In the genomic region with DNA sequence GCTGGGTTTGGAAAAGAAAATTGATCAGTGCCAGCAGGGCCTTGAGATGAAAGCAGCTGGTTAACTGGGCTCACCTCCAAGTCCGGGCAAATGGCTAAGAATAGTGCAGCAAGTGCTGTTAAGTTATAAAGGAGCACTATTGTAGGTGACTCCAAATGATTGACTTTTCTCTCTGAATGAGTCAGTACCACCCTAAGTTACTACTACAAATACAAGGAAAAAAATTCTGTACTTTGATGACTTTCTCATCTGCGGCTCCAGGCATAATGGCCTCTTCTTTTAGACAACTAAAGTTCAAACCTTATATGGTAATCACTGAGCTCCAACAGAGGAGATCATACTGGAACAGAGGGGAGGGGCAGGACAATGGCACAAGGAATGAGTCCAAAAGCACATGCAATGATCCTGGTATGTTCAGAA, we compare ENCODE assay signal across 11 cellular contexts.
DNase-seq lines count a peak whose midpoint lies in the region; ATAC-seq and TF ChIP-seq lines count a peak whose summit lies in the region.
"Had no signal": no experiment of that assay in that cellular context is flagged by ENCODE, and none has a peak within 500 bp of the region (broad histone marks: within the 10 kb centered on the region; RNA-seq: fewer than 3 reads in every experiment).

No MANE protein-coding gene starts in this region.

- ATAC-seq in upper lobe of left lung (ENCODE audit: low FRiP score in 2 of 2) (peak; percentile 68 to 92), GM21717 (IDR thresholded peaks at IDR 0.05; ENCODE audit: unreplicated experiment) (no peak)

- TF ChIP-seq EP300 in upper lobe of left lung (IDR thresholded peaks at IDR 0.05) (no peak), stomach (IDR thresholded peaks at IDR 0.05) (no peak)

- 29 to 46% methylated on average over 2 of the region's 2 CpGs for WGBS in upper lobe of left lung, 2 donors
- 15 to 73% (median 47%) methylated on average over 2 of the region's 2 CpGs for WGBS in stomach, 5 donors

- H3K36me3 ChIP-seq in right atrium auricular region (no peaks in the 10 kb centered on the region), upper lobe of left lung (no peaks in the 10 kb centered on the region), Peyer's patch (no peaks in the 10 kb centered on the region), stomach (no peaks in the 10 kb centered on the region)

- no peak overlapping the region for H3K4me3 ChIP-seq in right atrium auricular region
- no peak overlapping the region for H3K4me3 ChIP-seq in upper lobe of left lung
- no peak overlapping the region for H3K4me3 ChIP-seq in Peyer's patch
- no peak overlapping the region for H3K4me3 ChIP-seq in stomach
- H3K4me3 ChIP-seq: hepatocyte had no signal

- TF ChIP-seq CTCF in right atrium auricular region (IDR thresholded peaks at IDR 0.05) (no peak), upper lobe of left lung (IDR thresholded peaks at IDR 0.05) (no peak), Peyer's patch (IDR thresholded peaks at IDR 0.05) (no peak), stomach (IDR thresholded peaks at IDR 0.05) (no peak)

- peaks cover 0 to 14% of the 10 kb centered on the region in 2 donors for H3K4me1 ChIP-seq in right atrium auricular region
- H3K4me1 ChIP-seq in upper lobe of left lung: no peaks in the 10 kb centered on the region
- no peaks in the 10 kb centered on the region for H3K4me1 ChIP-seq in Peyer's patch
- H3K4me1 ChIP-seq in stomach: no peaks in the 10 kb centered on the region

- no peak for TF ChIP-seq POLR2A in upper lobe of left lung (IDR thresholded peaks at IDR 0.05)
- TF ChIP-seq POLR2A in Peyer's patch (IDR thresholded peaks at IDR 0.05): no peak
- TF ChIP-seq POLR2A in stomach (IDR thresholded peaks at IDR 0.05): no peak

- H3K27me3 ChIP-seq in right atrium auricular region (no peaks in the 10 kb centered on the region), upper lobe of left lung (no peaks in the 10 kb centered on the region), Peyer's patch (no peaks in the 10 kb centered on the region), stomach (no peaks in the 10 kb centered on the region)
- H3K27me3 ChIP-seq: hepatocyte had no signal

- DNase-seq in NCI-H2171 treated with DMSO at 0.1 percent for 48 hours (lab: John Stamatoyannopoulos, UW) (peak; percentile 56), NCI-H2171 (lab: John Stamatoyannopoulos, UW) (no peak), brain pericyte (ENCODE audit: low read depth, low spot score) (peak; percentile 4), right atrium auricular region (ENCODE audit: low spot score) (no peak), upper lobe of left lung (no peak), Peyer's patch (no peak), stomach (no peak)
- DNase-seq: NCI-H2107; stimulated activated CD4-positive, alpha-beta T cell treated with anti-CD3 and anti-CD28 coated beads, Interleukin-2, amount 100 ng/mL, for 24 hours had no signal

- intact Hi-C loops in stomach (cut with DNase I; ENCODE audit: low total_unique reads): no loop called here

- H3K27ac ChIP-seq in right atrium auricular region (peak overlapping the region; percentile 56 to 81), upper lobe of left lung (no peak overlapping the region), Peyer's patch (peak overlapping the region in 1 of 4 donors; percentile 14), stomach (no peak overlapping the region)
- H3K27ac ChIP-seq: hepatocyte had no signal

- H3K9me3 ChIP-seq in right atrium auricular region (peaks cover 0 to 7% of the 10 kb centered on the region in 2 donors), upper lobe of left lung (peaks cover 0 to 9% (median 8%) of the 10 kb centered on the region in 4 donors), Peyer's patch (peaks cover 0 to 8% (median 2%) of the 10 kb centered on the region in 4 donors), stomach (peaks cover 0 to 10% (median 6%) of the 10 kb centered on the region in 4 donors)

Comparison
In these comparisons a context has a peak if more than half of its experiments do, and no peak if none do; other contexts are left out.
1. DNase-seq: peak in NCI-H2171 treated with DMSO at 0.1 percent for 48 hours (single experiment) and brain pericyte (single experiment); none in NCI-H2171 (single experiment), right atrium auricular region (single experiment), upper lobe of left lung (0 of 2), Peyer's patch (0 of 3) and stomach (single experiment).
2. H3K27ac ChIP-seq: peak in right atrium auricular region (2 of 2); none in upper lobe of left lung (0 of 4) and stomach (0 of 5).